Comparison of ENCODE assay signal across 1 cellular context in the genomic region with DNA sequence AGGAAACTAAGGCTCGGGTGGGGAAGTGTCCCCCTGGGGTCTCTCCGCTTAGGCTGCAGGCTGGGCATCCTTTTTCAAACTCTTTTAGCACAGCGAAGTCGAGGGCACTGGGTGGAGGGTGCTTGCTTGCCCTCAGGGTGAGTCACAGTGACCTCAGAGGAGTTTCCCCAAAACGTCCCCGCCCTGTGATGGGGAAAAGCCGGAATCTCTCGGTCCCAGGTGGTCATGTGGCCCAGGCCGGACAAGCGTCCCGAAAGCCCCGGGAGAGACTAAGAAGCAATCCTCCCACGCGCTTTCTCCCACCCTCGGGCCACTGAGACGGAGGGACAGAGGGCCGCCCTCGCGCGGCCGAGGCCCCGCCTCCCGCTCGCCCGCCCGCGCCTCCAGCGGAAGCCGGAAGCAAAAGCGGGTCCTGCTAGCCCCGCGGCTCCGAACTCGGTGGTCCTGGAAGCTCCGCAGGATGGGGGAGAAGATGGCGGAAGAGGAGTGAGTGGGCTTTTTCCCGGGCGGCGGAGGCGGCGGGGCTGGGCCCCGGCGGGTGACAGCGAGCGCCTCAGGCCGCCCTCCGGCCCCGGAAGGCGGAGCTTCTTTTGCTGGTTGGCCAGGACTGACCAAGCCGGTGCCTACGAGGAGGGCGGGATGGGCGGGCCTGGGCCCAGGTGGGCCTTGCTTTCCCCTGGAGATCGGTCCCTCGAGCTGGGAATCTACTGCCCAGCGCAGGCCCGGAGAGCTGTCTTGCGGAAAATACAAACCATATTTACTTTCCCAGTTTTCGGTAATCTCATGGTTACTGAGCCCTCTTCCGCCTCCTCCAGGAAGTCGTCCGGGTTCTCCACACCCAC.
TF ChIP-seq lines count a peak whose summit lies in the region.

A gene with protein sequence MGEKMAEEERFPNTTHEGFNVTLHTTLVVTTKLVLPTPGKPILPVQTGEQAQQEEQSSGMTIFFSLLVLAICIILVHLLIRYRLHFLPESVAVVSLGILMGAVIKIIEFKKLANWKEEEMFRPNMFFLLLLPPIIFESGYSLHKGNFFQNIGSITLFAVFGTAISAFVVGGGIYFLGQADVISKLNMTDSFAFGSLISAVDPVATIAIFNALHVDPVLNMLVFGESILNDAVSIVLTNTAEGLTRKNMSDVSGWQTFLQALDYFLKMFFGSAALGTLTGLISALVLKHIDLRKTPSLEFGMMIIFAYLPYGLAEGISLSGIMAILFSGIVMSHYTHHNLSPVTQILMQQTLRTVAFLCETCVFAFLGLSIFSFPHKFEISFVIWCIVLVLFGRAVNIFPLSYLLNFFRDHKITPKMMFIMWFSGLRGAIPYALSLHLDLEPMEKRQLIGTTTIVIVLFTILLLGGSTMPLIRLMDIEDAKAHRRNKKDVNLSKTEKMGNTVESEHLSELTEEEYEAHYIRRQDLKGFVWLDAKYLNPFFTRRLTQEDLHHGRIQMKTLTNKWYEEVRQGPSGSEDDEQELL (plus strand): TSS at position 366 of the 842 bp plus-strand sequence. CDS start 95 bp downstream, at position 461.

TF ChIP-seq in HepG2, 621 proteins besides CTCF, POLR2A, EP300 and RAD21 (continued from another document and continues in another):
- no peak for TF ChIP-seq MAFK (conservative IDR thresholded peaks at IDR 0.05 in 1 of 2, IDR thresholded peaks at IDR 0.05 in 1 of 2; ENCODE audit: low read length in 2 of 2)
- TF ChIP-seq ZNF530 (CRISPR knock-in tag; IDR thresholded peaks at IDR 0.05; ENCODE audit: low read depth): no peak
- TF ChIP-seq RORA (CRISPR knock-in tag; IDR thresholded peaks at IDR 0.05): no peak
- TF ChIP-seq ZNF792 (CRISPR knock-in tag; IDR thresholded peaks at IDR 0.05): peak; percentile 93; the same call in 1 of the 2 replicates
- no peak for TF ChIP-seq HHEX (CRISPR knock-in tag; IDR thresholded peaks at IDR 0.05)
- peak; percentile 30 for TF ChIP-seq NCOA2 (CRISPR knock-in tag; IDR thresholded peaks at IDR 0.05)
- no peak for TF ChIP-seq GPN1 (CRISPR knock-in tag; IDR thresholded peaks at IDR 0.05; ENCODE audit: borderline replicate concordance)
- no peak for TF ChIP-seq ZIK1 (CRISPR knock-in tag; IDR thresholded peaks at IDR 0.05; ENCODE audit: borderline replicate concordance, low read depth)
- no peak for TF ChIP-seq REXO4 (CRISPR knock-in tag; IDR thresholded peaks at IDR 0.05; ENCODE audit: borderline replicate concordance)
- TF ChIP-seq ELF1 (CRISPR knock-in tag; IDR thresholded peaks at IDR 0.05): peak; percentile 93
- peak; percentile 48; the same call in 1 of the 2 replicates for TF ChIP-seq KDM5A (IDR thresholded peaks at IDR 0.05; ENCODE audit: borderline replicate concordance, low read length)
- TF ChIP-seq, protein P1, sequence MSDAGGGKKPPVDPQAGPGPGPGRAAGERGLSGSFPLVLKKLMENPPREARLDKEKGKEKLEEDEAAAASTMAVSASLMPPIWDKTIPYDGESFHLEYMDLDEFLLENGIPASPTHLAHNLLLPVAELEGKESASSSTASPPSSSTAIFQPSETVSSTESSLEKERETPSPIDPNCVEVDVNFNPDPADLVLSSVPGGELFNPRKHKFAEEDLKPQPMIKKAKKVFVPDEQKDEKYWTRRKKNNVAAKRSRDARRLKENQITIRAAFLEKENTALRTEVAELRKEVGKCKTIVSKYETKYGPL (CRISPR knock-in tag; IDR thresholded peaks at IDR 0.05): no peak
- TF ChIP-seq NFKB2 (CRISPR knock-in tag; IDR thresholded peaks at IDR 0.05; ENCODE audit: borderline replicate concordance): no peak; the same call in 1 of the 2 replicates
- no peak for TF ChIP-seq ZNF644 (CRISPR knock-in tag; IDR thresholded peaks at IDR 0.05; ENCODE audit: low read depth)
- no peak for TF ChIP-seq TRIM24 (CRISPR knock-in tag; IDR thresholded peaks at IDR 0.05)
- TF ChIP-seq, protein P2, sequence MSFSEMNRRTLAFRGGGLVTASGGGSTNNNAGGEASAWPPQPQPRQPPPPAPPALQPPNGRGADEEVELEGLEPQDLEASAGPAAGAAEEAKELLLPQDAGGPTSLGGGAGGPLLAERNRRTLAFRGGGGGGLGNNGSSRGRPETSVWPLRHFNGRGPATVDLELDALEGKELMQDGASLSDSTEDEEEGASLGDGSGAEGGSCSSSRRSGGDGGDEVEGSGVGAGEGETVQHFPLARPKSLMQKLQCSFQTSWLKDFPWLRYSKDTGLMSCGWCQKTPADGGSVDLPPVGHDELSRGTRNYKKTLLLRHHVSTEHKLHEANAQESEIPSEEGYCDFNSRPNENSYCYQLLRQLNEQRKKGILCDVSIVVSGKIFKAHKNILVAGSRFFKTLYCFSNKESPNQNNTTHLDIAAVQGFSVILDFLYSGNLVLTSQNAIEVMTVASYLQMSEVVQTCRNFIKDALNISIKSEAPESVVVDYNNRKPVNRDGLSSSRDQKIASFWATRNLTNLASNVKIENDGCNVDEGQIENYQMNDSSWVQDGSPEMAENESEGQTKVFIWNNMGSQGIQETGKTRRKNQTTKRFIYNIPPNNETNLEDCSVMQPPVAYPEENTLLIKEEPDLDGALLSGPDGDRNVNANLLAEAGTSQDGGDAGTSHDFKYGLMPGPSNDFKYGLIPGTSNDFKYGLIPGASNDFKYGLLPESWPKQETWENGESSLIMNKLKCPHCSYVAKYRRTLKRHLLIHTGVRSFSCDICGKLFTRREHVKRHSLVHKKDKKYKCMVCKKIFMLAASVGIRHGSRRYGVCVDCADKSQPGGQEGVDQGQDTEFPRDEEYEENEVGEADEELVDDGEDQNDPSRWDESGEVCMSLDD (CRISPR knock-in tag; IDR thresholded peaks at IDR 0.05; ENCODE audit: borderline replicate concordance): peak; percentile 78
- TF ChIP-seq, protein P3, sequence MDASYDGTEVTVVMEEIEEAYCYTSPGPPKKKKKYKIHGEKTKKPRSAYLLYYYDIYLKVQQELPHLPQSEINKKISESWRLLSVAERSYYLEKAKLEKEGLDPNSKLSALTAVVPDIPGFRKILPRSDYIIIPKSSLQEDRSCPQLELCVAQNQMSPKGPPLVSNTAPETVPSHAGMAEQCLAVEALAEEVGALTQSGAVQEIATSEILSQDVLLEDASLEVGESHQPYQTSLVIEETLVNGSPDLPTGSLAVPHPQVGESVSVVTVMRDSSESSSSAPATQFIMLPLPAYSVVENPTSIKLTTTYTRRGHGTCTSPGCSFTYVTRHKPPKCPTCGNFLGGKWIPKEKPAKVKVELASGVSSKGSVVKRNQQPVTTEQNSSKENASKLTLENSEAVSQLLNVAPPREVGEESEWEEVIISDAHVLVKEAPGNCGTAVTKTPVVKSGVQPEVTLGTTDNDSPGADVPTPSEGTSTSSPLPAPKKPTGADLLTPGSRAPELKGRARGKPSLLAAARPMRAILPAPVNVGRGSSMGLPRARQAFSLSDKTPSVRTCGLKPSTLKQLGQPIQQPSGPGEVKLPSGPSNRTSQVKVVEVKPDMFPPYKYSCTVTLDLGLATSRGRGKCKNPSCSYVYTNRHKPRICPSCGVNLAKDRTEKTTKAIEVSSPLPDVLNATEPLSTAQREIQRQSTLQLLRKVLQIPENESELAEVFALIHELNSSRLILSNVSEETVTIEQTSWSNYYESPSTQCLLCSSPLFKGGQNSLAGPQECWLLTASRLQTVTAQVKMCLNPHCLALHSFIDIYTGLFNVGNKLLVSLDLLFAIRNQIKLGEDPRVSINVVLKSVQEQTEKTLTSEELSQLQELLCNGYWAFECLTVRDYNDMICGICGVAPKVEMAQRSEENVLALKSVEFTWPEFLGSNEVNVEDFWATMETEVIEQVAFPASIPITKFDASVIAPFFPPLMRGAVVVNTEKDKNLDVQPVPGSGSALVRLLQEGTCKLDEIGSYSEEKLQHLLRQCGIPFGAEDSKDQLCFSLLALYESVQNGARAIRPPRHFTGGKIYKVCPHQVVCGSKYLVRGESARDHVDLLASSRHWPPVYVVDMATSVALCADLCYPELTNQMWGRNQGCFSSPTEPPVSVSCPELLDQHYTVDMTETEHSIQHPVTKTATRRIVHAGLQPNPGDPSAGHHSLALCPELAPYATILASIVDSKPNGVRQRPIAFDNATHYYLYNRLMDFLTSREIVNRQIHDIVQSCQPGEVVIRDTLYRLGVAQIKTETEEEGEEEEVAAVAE (CRISPR knock-in tag; IDR thresholded peaks at IDR 0.05; ENCODE audit: borderline replicate concordance): no peak
- TF ChIP-seq GATAD2A (CRISPR knock-in tag; IDR thresholded peaks at IDR 0.05): peak; percentile 18; the same call in 1 of the 2 replicates
- TF ChIP-seq ZNF446 (CRISPR knock-in tag; IDR thresholded peaks at IDR 0.05): peak; percentile 26; the same call in 1 of the 2 replicates
- no peak for TF ChIP-seq ZNF224 (CRISPR knock-in tag; IDR thresholded peaks at IDR 0.05)
- TF ChIP-seq, protein P4, sequence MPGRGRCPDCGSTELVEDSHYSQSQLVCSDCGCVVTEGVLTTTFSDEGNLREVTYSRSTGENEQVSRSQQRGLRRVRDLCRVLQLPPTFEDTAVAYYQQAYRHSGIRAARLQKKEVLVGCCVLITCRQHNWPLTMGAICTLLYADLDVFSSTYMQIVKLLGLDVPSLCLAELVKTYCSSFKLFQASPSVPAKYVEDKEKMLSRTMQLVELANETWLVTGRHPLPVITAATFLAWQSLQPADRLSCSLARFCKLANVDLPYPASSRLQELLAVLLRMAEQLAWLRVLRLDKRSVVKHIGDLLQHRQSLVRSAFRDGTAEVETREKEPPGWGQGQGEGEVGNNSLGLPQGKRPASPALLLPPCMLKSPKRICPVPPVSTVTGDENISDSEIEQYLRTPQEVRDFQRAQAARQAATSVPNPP (CRISPR knock-in tag; IDR thresholded peaks at IDR 0.05): no peak
- no peak for TF ChIP-seq KLF9 (CRISPR knock-in tag; IDR thresholded peaks at IDR 0.05; ENCODE audit: low read depth)
- TF ChIP-seq MBNL3 (CRISPR knock-in tag; conservative IDR thresholded peaks at IDR 0.05): no peak
- peak; percentile 42; the same call in 1 of the 2 replicates for TF ChIP-seq MEF2D (CRISPR knock-in tag; IDR thresholded peaks at IDR 0.05)
- TF ChIP-seq RARG (CRISPR knock-in tag; IDR thresholded peaks at IDR 0.05; ENCODE audit: low read depth): no peak
- TF ChIP-seq SSRP1 (CRISPR knock-in tag; IDR thresholded peaks at IDR 0.05): no peak
- TF ChIP-seq HNRNPH1 (optimal IDR thresholded peaks at IDR 0.05; ENCODE audit: low read depth, low read length): no peak
- TF ChIP-seq ZNF569 (CRISPR knock-in tag; IDR thresholded peaks at IDR 0.05; ENCODE audit: borderline replicate concordance): no peak; the same call in 1 of the 2 replicates
- TF ChIP-seq CBX1 (IDR thresholded peaks at IDR 0.05; ENCODE audit: low read depth): peak; percentile 74
- TF ChIP-seq SNAPC2 (CRISPR knock-in tag; IDR thresholded peaks at IDR 0.05): no peak; the same call in 1 of the 2 replicates
- TF ChIP-seq XBP1 (CRISPR knock-in tag; IDR thresholded peaks at IDR 0.05): no peak
- TF ChIP-seq, protein P5, sequence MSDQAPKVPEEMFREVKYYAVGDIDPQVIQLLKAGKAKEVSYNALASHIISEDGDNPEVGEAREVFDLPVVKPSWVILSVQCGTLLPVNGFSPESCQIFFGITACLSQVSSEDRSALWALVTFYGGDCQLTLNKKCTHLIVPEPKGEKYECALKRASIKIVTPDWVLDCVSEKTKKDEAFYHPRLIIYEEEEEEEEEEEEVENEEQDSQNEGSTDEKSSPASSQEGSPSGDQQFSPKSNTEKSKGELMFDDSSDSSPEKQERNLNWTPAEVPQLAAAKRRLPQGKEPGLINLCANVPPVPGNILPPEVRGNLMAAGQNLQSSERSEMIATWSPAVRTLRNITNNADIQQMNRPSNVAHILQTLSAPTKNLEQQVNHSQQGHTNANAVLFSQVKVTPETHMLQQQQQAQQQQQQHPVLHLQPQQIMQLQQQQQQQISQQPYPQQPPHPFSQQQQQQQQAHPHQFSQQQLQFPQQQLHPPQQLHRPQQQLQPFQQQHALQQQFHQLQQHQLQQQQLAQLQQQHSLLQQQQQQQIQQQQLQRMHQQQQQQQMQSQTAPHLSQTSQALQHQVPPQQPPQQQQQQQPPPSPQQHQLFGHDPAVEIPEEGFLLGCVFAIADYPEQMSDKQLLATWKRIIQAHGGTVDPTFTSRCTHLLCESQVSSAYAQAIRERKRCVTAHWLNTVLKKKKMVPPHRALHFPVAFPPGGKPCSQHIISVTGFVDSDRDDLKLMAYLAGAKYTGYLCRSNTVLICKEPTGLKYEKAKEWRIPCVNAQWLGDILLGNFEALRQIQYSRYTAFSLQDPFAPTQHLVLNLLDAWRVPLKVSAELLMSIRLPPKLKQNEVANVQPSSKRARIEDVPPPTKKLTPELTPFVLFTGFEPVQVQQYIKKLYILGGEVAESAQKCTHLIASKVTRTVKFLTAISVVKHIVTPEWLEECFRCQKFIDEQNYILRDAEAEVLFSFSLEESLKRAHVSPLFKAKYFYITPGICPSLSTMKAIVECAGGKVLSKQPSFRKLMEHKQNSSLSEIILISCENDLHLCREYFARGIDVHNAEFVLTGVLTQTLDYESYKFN (CRISPR knock-in tag; conservative IDR thresholded peaks at IDR 0.05): peak; percentile 76
- TF ChIP-seq PPARG (CRISPR knock-in tag; conservative IDR thresholded peaks at IDR 0.05): peak; percentile 70
- peak; percentile 91 for TF ChIP-seq ZNF605 (CRISPR knock-in tag; IDR thresholded peaks at IDR 0.05)
- TF ChIP-seq, protein P6, sequence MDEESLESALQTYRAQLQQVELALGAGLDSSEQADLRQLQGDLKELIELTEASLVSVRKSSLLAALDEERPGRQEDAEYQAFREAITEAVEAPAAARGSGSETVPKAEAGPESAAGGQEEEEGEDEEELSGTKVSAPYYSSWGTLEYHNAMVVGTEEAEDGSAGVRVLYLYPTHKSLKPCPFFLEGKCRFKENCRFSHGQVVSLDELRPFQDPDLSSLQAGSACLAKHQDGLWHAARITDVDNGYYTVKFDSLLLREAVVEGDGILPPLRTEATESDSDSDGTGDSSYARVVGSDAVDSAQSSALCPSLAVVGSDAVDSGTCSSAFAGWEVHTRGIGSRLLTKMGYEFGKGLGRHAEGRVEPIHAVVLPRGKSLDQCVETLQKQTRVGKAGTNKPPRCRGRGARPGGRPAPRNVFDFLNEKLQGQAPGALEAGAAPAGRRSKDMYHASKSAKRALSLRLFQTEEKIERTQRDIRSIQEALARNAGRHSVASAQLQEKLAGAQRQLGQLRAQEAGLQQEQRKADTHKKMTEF (CRISPR knock-in tag; IDR thresholded peaks at IDR 0.05): peak; percentile 98
- TF ChIP-seq ZNF232 (CRISPR knock-in tag; IDR thresholded peaks at IDR 0.05; ENCODE audit: borderline replicate concordance): peak; percentile 80
- 0 out of 2 replicates have a peak, but pooled peaks have one; percentile 72 for TF ChIP-seq ZNF256 (CRISPR knock-in tag; conservative IDR thresholded peaks at IDR 0.05)
- TF ChIP-seq ZKSCAN1 (IDR thresholded peaks at IDR 0.05; ENCODE audit: low read length): no peak; the same call in 1 of the 2 replicates
- no peak for TF ChIP-seq CHD4 (IDR thresholded peaks at IDR 0.05; ENCODE audit: borderline replicate concordance, low read length)
- TF ChIP-seq, protein P7, sequence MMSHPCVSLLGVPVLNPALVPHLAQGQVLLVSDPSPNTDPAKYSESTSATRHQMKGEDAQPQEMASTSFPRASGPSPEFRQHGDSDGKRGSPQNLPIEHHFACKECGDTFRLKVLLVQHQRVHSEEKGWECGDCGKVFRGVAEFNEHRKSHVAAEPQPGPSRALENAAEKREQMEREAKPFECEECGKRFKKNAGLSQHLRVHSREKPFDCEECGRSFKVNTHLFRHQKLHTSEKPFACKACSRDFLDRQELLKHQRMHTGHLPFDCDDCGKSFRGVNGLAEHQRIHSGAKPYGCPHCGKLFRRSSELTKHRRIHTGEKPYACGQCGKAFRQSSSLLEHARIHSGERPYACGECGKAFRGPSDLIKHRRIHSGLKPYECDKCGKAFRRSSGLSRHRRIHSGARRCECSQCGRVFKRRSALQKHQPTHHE (CRISPR knock-in tag; IDR thresholded peaks at IDR 0.05; ENCODE audit: borderline replicate concordance): no peak; the same call in 1 of the 2 replicates
